9 cellular contexts compared by ENCODE assay signal in the genomic region with DNA sequence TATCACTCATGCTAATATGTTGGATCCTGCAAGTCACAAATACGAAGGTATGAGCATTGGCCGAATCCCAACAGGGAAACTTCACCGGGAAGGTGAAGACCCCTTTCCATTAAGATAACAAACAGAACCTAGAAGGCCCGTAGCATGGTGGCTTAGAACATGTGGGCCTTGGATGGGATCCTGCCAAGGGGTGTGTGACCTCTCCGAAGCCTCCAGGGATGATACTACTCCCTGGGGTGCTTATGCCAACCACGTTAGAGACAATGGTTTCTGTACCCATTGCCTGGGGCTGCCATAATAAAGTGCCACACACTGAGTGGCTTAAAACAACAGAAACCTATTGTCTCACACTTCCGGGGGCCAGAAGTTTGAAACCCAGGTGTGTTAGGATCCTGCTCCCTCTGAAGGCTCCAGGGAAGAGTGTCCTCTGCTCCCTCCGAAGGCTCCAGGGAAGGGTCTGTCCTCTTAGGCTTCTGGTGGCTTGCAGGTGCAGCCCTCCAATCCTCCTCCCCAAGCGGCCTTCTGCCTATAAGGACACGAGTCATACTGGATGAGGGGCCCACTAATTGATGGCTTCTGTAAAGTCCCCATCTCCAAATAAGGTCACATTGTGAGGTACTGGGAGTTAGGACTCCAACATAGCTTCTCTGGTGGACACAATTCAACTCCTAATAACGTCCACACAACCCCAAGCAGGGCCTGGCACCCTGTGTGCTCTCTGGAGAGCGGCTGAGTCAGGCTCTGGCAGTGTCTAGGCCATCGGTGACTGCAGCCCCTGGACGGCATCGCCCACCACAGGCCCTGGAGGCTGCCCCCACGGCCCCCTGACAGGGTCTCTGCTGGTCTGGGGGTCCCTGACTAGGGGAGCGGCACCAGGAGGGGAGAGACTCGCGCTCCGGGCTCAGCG.
DNase-seq lines count a peak whose midpoint lies in the region; ATAC-seq and TF ChIP-seq lines count a peak whose summit lies in the region.
"Had no signal": no experiment of that assay in that cellular context is flagged by ENCODE, and none has a peak within 500 bp of the region (broad histone marks: within the 10 kb centered on the region; RNA-seq: fewer than 3 reads in every experiment).

No MANE protein-coding gene starts in this region.

- in situ Hi-C loops in brain microvascular endothelial cell (cut with HindIII; ENCODE audit: low pct_ligation_motif_present, low sequenced_read_pairs), result no loop called here

- ATAC-seq in HG03159 (IDR thresholded peaks at IDR 0.05; ENCODE audit: unreplicated experiment) (peak; percentile 11), GM19023 (IDR thresholded peaks at IDR 0.05; ENCODE audit: unreplicated experiment) (no peak)

- no peak overlapping the region for H3K27ac ChIP-seq in brain microvascular endothelial cell
- peak overlapping the region in 1 of 2 donors; percentile 38 for H3K27ac ChIP-seq in mucosa of rectum (ENCODE audit: low read depth in 2 of 2, low read length in 2 of 2)

- no peak for DNase-seq in GM12864 (ENCODE audit: low read depth)
- no peak for DNase-seq in brain microvascular endothelial cell
- no peak for DNase-seq in activated CD4-positive, CD25-positive, alpha-beta regulatory T cell treated with anti-CD3 and anti-CD28 coated beads, Interleukin-2, amount 50 U/mL, for 72 hours
- no peak for DNase-seq in GM20000 (ENCODE audit: low spot score)
- DNase-seq in NCI-H1048 (lab: John Stamatoyannopoulos, UW), result no peak

- H3K36me3 ChIP-seq in brain microvascular endothelial cell (replicated peaks), result no peaks in the 10 kb centered on the region
- H3K36me3 ChIP-seq in mucosa of rectum (ENCODE audit: control insufficient read depth in 2 of 2, insufficient read depth in 2 of 2, low read length in 2 of 2), result no peaks in the 10 kb centered on the region

- peak overlapping the region; percentile 56 to 74 for H3K9ac ChIP-seq in mucosa of rectum (ENCODE audit: low read depth in 1 of 2, low read length in 2 of 2)

- peaks cover 9 to 16% of the 10 kb centered on the region in 2 donors for H3K4me1 ChIP-seq in mucosa of rectum (ENCODE audit: control insufficient read depth in 2 of 2, insufficient read depth in 2 of 2, low read length in 2 of 2)

- H3K27me3 ChIP-seq in brain microvascular endothelial cell (replicated peaks) (no peaks in the 10 kb centered on the region), mucosa of rectum (ENCODE audit: control insufficient read depth in 2 of 2, insufficient read depth in 2 of 2, low read length in 2 of 2) (no peaks in the 10 kb centered on the region)

- peak overlapping the region; percentile 58 for H3K4me3 ChIP-seq in GM12864 (ENCODE audit: low read depth, low read length)
- peak overlapping the region; percentile 50 for H3K4me3 ChIP-seq in brain microvascular endothelial cell (ENCODE audit: low read depth, low read length)
- peak overlapping the region; percentile 69 to 75 for H3K4me3 ChIP-seq in mucosa of rectum (ENCODE audit: low read length in 2 of 2)
- H3K4me3 ChIP-seq: K562 had no signal

- H3K9me3 ChIP-seq in mucosa of rectum (ENCODE audit: control insufficient read depth in 2 of 2, low read length in 2 of 2), result no peaks in the 10 kb centered on the region

- TF ChIP-seq CTCF in GM12864 (IDR thresholded peaks at IDR 0.05; ENCODE audit: low read depth, low read length, missing control alignments) (no peak), brain microvascular endothelial cell (IDR thresholded peaks at IDR 0.05; ENCODE audit: low read depth, low read length, missing control alignments) (no peak), GM20000 (IDR thresholded peaks at IDR 0.05; ENCODE audit: extremely low read depth, missing control alignments) (no peak)
